8 cellular contexts compared by ENCODE assay signal in genomic region chr12:51971679-51972423, GRCh38. TPM values are rescaled to one million over a fixed set of nuclear protein-coding genes. Genes with fewer than 3 reads are reported as not detected.
A peak's percentile ranks its signal among the peaks of the same experiment; 100 is the strongest.
DNase-seq lines count a peak whose midpoint lies in the region; ATAC-seq, FAIRE-seq and TF ChIP-seq lines count a peak whose summit lies in the region.

No MANE protein-coding gene starts in this region.

- H3K36me3 ChIP-seq in astrocyte (ENCODE audit: insufficient read depth, low read length): peaks cover 3% of the 10 kb centered on the region
- no peaks in the 10 kb centered on the region for H3K36me3 ChIP-seq in Karpas-422 (ENCODE audit: insufficient read depth, low read length)

- H3K27ac ChIP-seq in astrocyte (ENCODE audit: low read depth, low read length) (peak overlapping the region; percentile 65), Karpas-422 (ENCODE audit: low read length) (no peak overlapping the region)

- H3K4me1 ChIP-seq in astrocyte (ENCODE audit: insufficient read depth, low read length) (peaks cover 64% of the 10 kb centered on the region), Karpas-422 (ENCODE audit: low read length) (peaks cover 12% of the 10 kb centered on the region)

- H3K9me3 ChIP-seq in astrocyte (ENCODE audit: insufficient read depth, low read depth, low read length) (no peaks in the 10 kb centered on the region), Karpas-422 (ENCODE audit: low read length) (no peaks in the 10 kb centered on the region)

- DNase-seq in GM12865 (ENCODE audit: low read depth) (peak; percentile 59), astrocyte (ENCODE audit: low read depth) (no peak), DMS 273 (lab: John Stamatoyannopoulos, UW; ENCODE audit: unreplicated experiment) (no peak), Karpas-422 (no peak), NCI-H82 treated with DMSO at 0.1 percent for 48 hours (lab: John Stamatoyannopoulos, UW; ENCODE audit: unreplicated experiment) (no peak)
- DNase-seq in natural killer cell treated with Interleukin-12 subunit alpha and Interleukin-12 subunit beta and Interleukin-15 and Interleukin-18, amount 100 ng/mL, for 72 hours (ENCODE audit: low spot score): no peak

- H3K36me3 Mint-ChIP-seq in astrocyte (ENCODE audit: low read depth, unreplicated experiment): peaks cover 13% of the 10 kb centered on the region
- H3K36me3 Mint-ChIP-seq in natural killer cell treated with Interleukin-12 subunit alpha and Interleukin-12 subunit beta and Interleukin-15 and Interleukin-18, amount 100 ng/mL, for 72 hours: peaks cover 7% of the 10 kb centered on the region

- no peaks in the 10 kb centered on the region for H3K9me3 Mint-ChIP-seq in astrocyte (ENCODE audit: unreplicated experiment)
- H3K9me3 Mint-ChIP-seq in natural killer cell treated with Interleukin-12 subunit alpha and Interleukin-12 subunit beta and Interleukin-15 and Interleukin-18, amount 100 ng/mL, for 72 hours: no peaks in the 10 kb centered on the region

- H3K27me3 ChIP-seq in astrocyte (ENCODE audit: insufficient read depth, low read length) (no peaks in the 10 kb centered on the region), Karpas-422 (ENCODE audit: low read length) (no peaks in the 10 kb centered on the region)

- ATAC-seq in HG03103 (IDR thresholded peaks at IDR 0.05; ENCODE audit: low read depth, unreplicated experiment) (peak; percentile 39), HG03196 (IDR thresholded peaks at IDR 0.05; ENCODE audit: unreplicated experiment) (no peak)
- ATAC-seq in natural killer cell treated with Interleukin-12 subunit alpha and Interleukin-12 subunit beta and Interleukin-15 and Interleukin-18, amount 100 ng/mL, for 72 hours: no peak

- H3K79me2 ChIP-seq in astrocyte (ENCODE audit: insufficient read depth, low read length) (peaks cover 52% of the 10 kb centered on the region), Karpas-422 (ENCODE audit: low read length) (no peaks in the 10 kb centered on the region)

- peaks cover 61% of the 10 kb centered on the region for H3K4me1 Mint-ChIP-seq in astrocyte (ENCODE audit: low read depth, unreplicated experiment)
- peaks cover 74 to 84% of the 10 kb centered on the region in 2 donors for H3K4me1 Mint-ChIP-seq in natural killer cell treated with Interleukin-12 subunit alpha and Interleukin-12 subunit beta and Interleukin-15 and Interleukin-18, amount 100 ng/mL, for 72 hours (ENCODE audit: low read depth in 2 of 2)

- no peaks in the 10 kb centered on the region for H3K27me3 Mint-ChIP-seq in astrocyte (ENCODE audit: low read depth, unreplicated experiment)
- no peaks in the 10 kb centered on the region for H3K27me3 Mint-ChIP-seq in natural killer cell treated with Interleukin-12 subunit alpha and Interleukin-12 subunit beta and Interleukin-15 and Interleukin-18, amount 100 ng/mL, for 72 hours

- no peak for TF ChIP-seq CTCF in GM12865 (IDR thresholded peaks at IDR 0.05; ENCODE audit: insufficient read depth, low read depth, low read length, missing control alignments)
- no peak for TF ChIP-seq CTCF in astrocyte (IDR thresholded peaks at IDR 0.05; ENCODE audit: insufficient read depth, low read depth, low read length)

- H4K20me1 ChIP-seq in astrocyte (ENCODE audit: insufficient read depth, low read length) (peaks cover 28% of the 10 kb centered on the region), Karpas-422 (ENCODE audit: insufficient read depth, low read depth, low read length) (peaks cover 7% of the 10 kb centered on the region; the same call in 1 of the 2 replicates)

- no peak overlapping the region for H2AFZ ChIP-seq in astrocyte (ENCODE audit: low read depth, low read length)
- H2AFZ ChIP-seq in Karpas-422 (ENCODE audit: low read length): no peak overlapping the region

- peak overlapping the region; percentile 77 for H3K4me2 ChIP-seq in astrocyte (ENCODE audit: low read length)
- H3K4me2 ChIP-seq in Karpas-422 (ENCODE audit: low read depth, low read length, poor library complexity, severe bottlenecking): no peak overlapping the region

- no peaks in the 10 kb centered on the region for H3K9me2 ChIP-seq in Karpas-422 (replicated peaks; ENCODE audit: insufficient read depth, low read length)

- H3K9ac ChIP-seq in astrocyte (ENCODE audit: low read length) (peak overlapping the region; percentile 23), Karpas-422 (ENCODE audit: low read length) (no peak overlapping the region)

- H3K27ac Mint-ChIP-seq in astrocyte (ENCODE audit: unreplicated experiment): peak overlapping the region; percentile 30
- H3K27ac Mint-ChIP-seq in natural killer cell treated with Interleukin-12 subunit alpha and Interleukin-12 subunit beta and Interleukin-15 and Interleukin-18, amount 100 ng/mL, for 72 hours: peak overlapping the region; percentile 87 to 88

- H3K4me3 ChIP-seq in GM12865 (ENCODE audit: low read depth, low read length): no peak overlapping the region
- H3K4me3 ChIP-seq in astrocyte (ENCODE audit: insufficient read depth, low read depth, low read length): no peak overlapping the region
- no peak overlapping the region for H3K4me3 ChIP-seq in Karpas-422 (ENCODE audit: low read length)

- no peak for FAIRE-seq in astrocyte (lab: Jason Lieb, UNC)

- no peak overlapping the region for H3K4me3 Mint-ChIP-seq in astrocyte (ENCODE audit: unreplicated experiment)
- peak overlapping the region; percentile 74 for H3K4me3 Mint-ChIP-seq in natural killer cell treated with Interleukin-12 subunit alpha and Interleukin-12 subunit beta and Interleukin-15 and Interleukin-18, amount 100 ng/mL, for 72 hours

RNA-seq across cellular contexts. Expression of gene ACVR1B, which starts 20.4 kb away (rescaled TPM):
- total RNA-seq in astrocyte: 13.8 and 15.4 TPM in 2 replicates
- total RNA-seq in natural killer cell treated with Interleukin-12 subunit alpha and Interleukin-12 subunit beta and Interleukin-15 and Interleukin-18, amount 100 ng/mL, for 72 hours: 10 to 100 TPM; 16.6 to 17.5 TPM
- total RNA-seq in Karpas-422 (2014; rRNA removed; shearing (Covaris generic); ENCODE audit: low replicate concordance): 2.4 and 3.9 TPM in 2 replicates

RNA-seq across cellular contexts. Expression of gene TAMALIN, which starts 34.9 kb away (rescaled TPM):
- total RNA-seq in astrocyte: 9.6 and 12.4 TPM in 2 replicates
- total RNA-seq in natural killer cell treated with Interleukin-12 subunit alpha and Interleukin-12 subunit beta and Interleukin-15 and Interleukin-18, amount 100 ng/mL, for 72 hours: 1 to 10 TPM; 5.4 to 5.6 TPM
- 0.47 TPM in 1 of 2 replicates, not detected in the other for total RNA-seq in Karpas-422 (2014; rRNA removed; shearing (Covaris generic); ENCODE audit: low replicate concordance)
